Comparison of ENCODE assay signal across 24 cellular contexts in genomic region chr4:40688446-40689095, GRCh38. TPM values are rescaled to one million over a fixed set of nuclear protein-coding genes. Genes with fewer than 3 reads are reported as not detected.
DNase-seq lines count a peak whose midpoint lies in the region; ATAC-seq and TF ChIP-seq lines count a peak whose summit lies in the region.
"Had no signal": no experiment of that assay in that cellular context is flagged by ENCODE, and none has a peak within 500 bp of the region (broad histone marks: within the 10 kb centered on the region; RNA-seq: fewer than 3 reads in every experiment).

No MANE protein-coding gene starts in this region.

- CTCF ChIA-PET in activated CD8-positive, alpha-beta T cell treated with anti-CD3 and anti-CD28 coated beads, Interleukin-2, amount 10 ng/mL, durations not matched to agents 7 days and 5 days (lab: Charles Lee) = interaction anchor here (2.1 kb wide), 1 partner anchor 16 kb away, joined by 6 read pairs; no protein-coding TSS in a partner anchor

- POLR2A ChIA-PET in activated CD8-positive, alpha-beta T cell treated with anti-CD3 and anti-CD28 coated beads, Interleukin-2, amount 10 ng/mL, durations not matched to agents 7 days and 5 days (lab: Charles Lee) = interaction anchor here (0.6 kb wide), 1 partner anchor 54 kb away, joined by 3 read pairs; no protein-coding TSS in a partner anchor

- TF ChIP-seq CTCF in epithelial cell of esophagus (IDR thresholded peaks at IDR 0.05; ENCODE audit: insufficient read depth, low read depth, low read length, missing control alignments) = no peak

- H3K4me3 Mint-ChIP-seq in activated CD8-positive, alpha-beta T cell treated with anti-CD3 and anti-CD28 coated beads, Interleukin-2, amount 10 ng/mL, durations not matched to agents 7 days and 5 days = no peak overlapping the region
- H3K4me3 Mint-ChIP-seq: HFFc6, WTC11 had no signal

- peaks cover 2% of the 10 kb centered on the region for H3K27me3 Mint-ChIP-seq in activated CD8-positive, alpha-beta T cell treated with anti-CD3 and anti-CD28 coated beads, Interleukin-2, amount 10 ng/mL, durations not matched to agents 7 days and 5 days (ENCODE audit: low read depth)

- ATAC-seq in activated CD8-positive, alpha-beta T cell treated with anti-CD3 and anti-CD28 coated beads, Interleukin-2, amount 10 ng/mL, durations not matched to agents 7 days and 5 days = peak; percentile 30
- ATAC-seq: right cardiac atrium, WTC11 had no signal

- H3K36me3 Mint-ChIP-seq in activated CD8-positive, alpha-beta T cell treated with anti-CD3 and anti-CD28 coated beads, Interleukin-2, amount 10 ng/mL, durations not matched to agents 7 days and 5 days (ENCODE audit: low read depth) = no peaks in the 10 kb centered on the region

- H3K9me3 Mint-ChIP-seq in activated CD8-positive, alpha-beta T cell treated with anti-CD3 and anti-CD28 coated beads, Interleukin-2, amount 10 ng/mL, durations not matched to agents 7 days and 5 days (ENCODE audit: insufficient read depth) = no peaks in the 10 kb centered on the region

- H3K4me3 ChIP-seq in epithelial cell of esophagus (ENCODE audit: low read length) = no peak overlapping the region
- H3K4me3 ChIP-seq: cardiac muscle cell, SK-N-MC, tibial artery had no signal

- peak in 2 of 3 donors; percentile 34 to 54 for DNase-seq in stimulated activated CD4-positive, alpha-beta T cell treated with anti-CD3 and anti-CD28 coated beads, Interleukin-12 subunit alpha, Interleukin-12 subunit beta, amount 100 ng/mL, for 48 hours (ENCODE audit: low read depth in 2 of 3, low spot score in 1 of 3)
- DNase-seq in stimulated activated CD4-positive, alpha-beta T cell treated with anti-CD3 and anti-CD28 coated beads, Interleukin-4, amount 100 ng/mL, for 4 hours = no peak
- DNase-seq in activated CD8-positive, alpha-beta T cell treated with anti-CD3 and anti-CD28 coated beads, Interleukin-2, amount 10 ng/mL, durations not matched to agents 7 days and 5 days = no peak
- DNase-seq in epithelial cell of esophagus (ENCODE audit: low read depth) (peak; percentile 14), C1 segment of cervical spinal cord (lab: John Stamatoyannopoulos, UW) (no peak), NCI-H226 (no peak), NCI-H446 (lab: John Stamatoyannopoulos, UW) (no peak)
- DNase-seq: amygdala; dermis blood vessel endothelial cell; GF-D8; HFFc6; hypothalamus; islet precursor cell; NCI-H1105 treated with DMSO at 0.1 percent for 48 hours; NCI-H2081; NK-92 treated with Interleukin-12 subunit alpha and Interleukin-12 subunit beta, amount 100 ng/mL, for 24 hours; occipital lobe; right cardiac atrium; stimulated activated naive CD4-positive, alpha-beta T cell; T-helper 9 cell; tibial artery had no signal

- H3K4me1 Mint-ChIP-seq in activated CD8-positive, alpha-beta T cell treated with anti-CD3 and anti-CD28 coated beads, Interleukin-2, amount 10 ng/mL, durations not matched to agents 7 days and 5 days (ENCODE audit: low read depth) = peaks cover 10% of the 10 kb centered on the region

- H3K27ac Mint-ChIP-seq in activated CD8-positive, alpha-beta T cell treated with anti-CD3 and anti-CD28 coated beads, Interleukin-2, amount 10 ng/mL, durations not matched to agents 7 days and 5 days = no peak overlapping the region
- H3K27ac Mint-ChIP-seq: HFFc6, WTC11 had no signal

RNA-seq across cellular contexts. Expression of gene RBM47, which starts 58.9 kb away (rescaled TPM):
- total RNA-seq in activated CD8-positive, alpha-beta T cell treated with anti-CD3 and anti-CD28 coated beads, Interleukin-2, amount 10 ng/mL, durations not matched to agents 7 days and 5 days = under 1 TPM; 0.60 to 0.66 TPM

Comparison
In these comparisons a context has a peak if more than half of its experiments do, and no peak if none do; other contexts are left out.
1. DNase-seq: peak in stimulated activated CD4-positive, alpha-beta T cell treated with anti-CD3 and anti-CD28 coated beads, Interleukin-12 subunit alpha, Interleukin-12 subunit beta, amount 100 ng/mL, for 48 hours (2 of 3) and epithelial cell of esophagus (single experiment); none in stimulated activated CD4-positive, alpha-beta T cell treated with anti-CD3 and anti-CD28 coated beads, Interleukin-4, amount 100 ng/mL, for 4 hours (0 of 2), activated CD8-positive, alpha-beta T cell treated with anti-CD3 and anti-CD28 coated beads, Interleukin-2, amount 10 ng/mL, durations not matched to agents 7 days and 5 days (single experiment), C1 segment of cervical spinal cord (0 of 14), NCI-H226 (single experiment) and NCI-H446 (0 of 2).